34 cellular contexts compared by ENCODE assay signal in the genomic region with DNA sequence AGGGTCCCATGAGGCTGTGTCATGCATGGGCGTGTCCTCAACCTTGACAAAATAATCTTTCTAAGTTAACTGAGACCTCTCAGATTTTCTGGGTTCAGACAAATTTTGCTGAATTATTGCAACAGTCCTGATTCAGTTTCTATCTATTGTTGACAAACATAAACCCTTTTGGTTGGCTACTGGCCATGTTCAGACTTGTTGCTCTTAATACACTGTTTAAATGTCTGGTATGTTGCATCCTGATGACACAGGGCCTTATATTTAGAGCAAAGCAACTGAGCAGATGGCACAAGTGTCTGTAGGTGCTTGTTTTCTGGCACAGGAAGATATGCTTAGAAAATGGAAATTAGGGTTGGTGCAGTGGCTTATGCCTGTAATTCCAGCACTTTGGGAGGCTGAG.
"Had no signal": no experiment of that assay in that cellular context is flagged by ENCODE, and none has a peak within 500 bp of the region (broad histone marks: within the 10 kb centered on the region; RNA-seq: fewer than 3 reads in every experiment).

No MANE protein-coding gene starts in this region.

- H3K4me3 ChIP-seq: adrenal gland, body of pancreas, cardiac muscle cell, colonic mucosa, esophagus muscularis mucosa, gastroesophageal sphincter had no signal

- H3K9me3 Mint-ChIP-seq: activated B cell treated with CpG ODN at 0.5 μM for 24 hours; activated CD8-positive, alpha-beta T cell treated with anti-CD3 and anti-CD28 coated beads for 36 hours; activated naive CD4-positive, alpha-beta T cell treated with anti-CD3 and anti-CD28 coated beads for 36 hours; activated naive CD4-positive, alpha-beta T cell treated with anti-CD3 and anti-CD28 coated beads, Interleukin-2, amount 50 U/mL, for 24 hours; activated naive CD8-positive, alpha-beta T cell treated with anti-CD3 and anti-CD28 coated beads for 36 hours; activated naive CD8-positive, alpha-beta T cell treated with anti-CD3 and anti-CD28 coated beads, Interleukin-2, amount 50 U/mL, for 24 hours; activated T-cell treated with anti-CD3 and anti-CD28 coated beads, Interleukin-2, amount 50 U/mL, for 4 hours; activated T-helper 17 cell treated with anti-CD3 and anti-CD28 coated beads, Interleukin-2, amount 50 U/mL, for 72 hours; T-cell; T-helper 1 cell treated with Interleukin-12 subunit alpha and Interleukin-12 subunit beta and Interleukin-4 antibody, amounts not matched to agents 30 μg/mL and 1 μg/mL, for 36 hours; T-helper 2 cell treated with Interferon-gamma antibody and Interleukin-4, amounts not matched to agents 5 μg/mL and 100 μg/mL, for 36 hours had no signal

- H3K4me1 ChIP-seq: adrenal gland, body of pancreas, colonic mucosa, esophagus muscularis mucosa, gastroesophageal sphincter had no signal

- FAIRE-seq: endometrium had no signal

- H3K36me3 Mint-ChIP-seq: activated naive CD4-positive, alpha-beta T cell treated with anti-CD3 and anti-CD28 coated beads, Interleukin-2, amount 50 U/mL, for 24 hours; activated naive CD8-positive, alpha-beta T cell treated with anti-CD3 and anti-CD28 coated beads for 36 hours; T-cell had no signal

- DNase-seq: activated B cell treated with CpG ODN at 0.5 μM for 24 hours; activated CD4-positive, alpha-beta T cell treated with anti-CD3 and anti-CD28 coated beads for 48 hours; activated CD4-positive, alpha-beta T cell treated with anti-CD3 and anti-CD28 coated beads, Interleukin-2, amount 50 U/mL, for 1 hour; activated CD4-positive, alpha-beta T cell treated with anti-CD3 and anti-CD28 coated beads, Interleukin-2, amount 50 U/mL, for 48 hours; activated CD8-positive, alpha-beta memory T cell treated with anti-CD3 and anti-CD28 coated beads for 24 hours; activated CD8-positive, alpha-beta T cell treated with anti-CD3 and anti-CD28 coated beads for 36 hours; activated effector memory CD4-positive, alpha-beta T cell treated with anti-CD3 and anti-CD28 coated beads, Interleukin-2, amount 50 U/mL, for 16 hours; activated naive CD4-positive, alpha-beta T cell treated with anti-CD3 and anti-CD28 coated beads for 36 hours; activated naive CD8-positive, alpha-beta T cell treated with anti-CD3 and anti-CD28 coated beads for 36 hours; activated naive CD8-positive, alpha-beta T cell treated with anti-CD3 and anti-CD28 coated beads, Interleukin-2, amount 50 U/mL, for 24 hours; activated T-cell treated with anti-CD3 and anti-CD28 coated beads, Interleukin-2, amount 50 U/mL, for 4 hours; adrenal gland; amygdala; aorta; body of pancreas; central memory CD4-positive, alpha-beta T cell; cerebellar nuclear complex; colonic mucosa; effector CD8-positive, alpha-beta T cell; erythroblast; foreskin melanocyte; SW 1271; T-cell; T1000; WERI-Rb-1 had no signal

- H3K27me3 ChIP-seq: adrenal gland, body of pancreas, cardiac muscle cell, colonic mucosa, esophagus muscularis mucosa, gastroesophageal sphincter had no signal

- H3K36me3 ChIP-seq: adrenal gland, cardiac muscle cell, colonic mucosa, esophagus muscularis mucosa, gastroesophageal sphincter, WERI-Rb-1 had no signal

- H3K27me3 Mint-ChIP-seq: activated B cell treated with CpG ODN at 0.5 μM for 24 hours; activated CD8-positive, alpha-beta T cell treated with anti-CD3 and anti-CD28 coated beads for 36 hours; activated naive CD4-positive, alpha-beta T cell treated with anti-CD3 and anti-CD28 coated beads, Interleukin-2, amount 50 U/mL, for 24 hours; activated naive CD8-positive, alpha-beta T cell treated with anti-CD3 and anti-CD28 coated beads for 36 hours; activated T-helper 17 cell treated with anti-CD3 and anti-CD28 coated beads, Interleukin-2, amount 50 U/mL, for 72 hours; T-cell had no signal

- H3K9me3 ChIP-seq: adrenal gland, body of pancreas, colonic mucosa, esophagus muscularis mucosa, gastroesophageal sphincter had no signal

- H3K27ac ChIP-seq: adrenal gland, body of pancreas, cardiac muscle cell, colonic mucosa, esophagus muscularis mucosa, gastroesophageal sphincter, WERI-Rb-1 had no signal

- H3K27ac Mint-ChIP-seq: activated B cell treated with CpG ODN at 0.5 μM for 24 hours; activated CD8-positive, alpha-beta T cell treated with anti-CD3 and anti-CD28 coated beads for 36 hours; activated naive CD4-positive, alpha-beta T cell treated with anti-CD3 and anti-CD28 coated beads for 36 hours; activated naive CD4-positive, alpha-beta T cell treated with anti-CD3 and anti-CD28 coated beads, Interleukin-2, amount 50 U/mL, for 24 hours; activated naive CD8-positive, alpha-beta T cell treated with anti-CD3 and anti-CD28 coated beads for 36 hours; activated naive CD8-positive, alpha-beta T cell treated with anti-CD3 and anti-CD28 coated beads, Interleukin-2, amount 50 U/mL, for 24 hours; activated T-helper 17 cell treated with anti-CD3 and anti-CD28 coated beads, Interleukin-2, amount 50 U/mL, for 72 hours; T-cell; T-helper 1 cell treated with Interleukin-12 subunit alpha and Interleukin-12 subunit beta and Interleukin-4 antibody, amounts not matched to agents 30 μg/mL and 1 μg/mL, for 36 hours; T-helper 2 cell treated with Interferon-gamma antibody and Interleukin-4, amounts not matched to agents 5 μg/mL and 100 μg/mL, for 36 hours had no signal

- H3K4me3 Mint-ChIP-seq: activated B cell treated with CpG ODN at 0.5 μM for 24 hours; activated CD8-positive, alpha-beta T cell treated with anti-CD3 and anti-CD28 coated beads for 36 hours; activated naive CD4-positive, alpha-beta T cell treated with anti-CD3 and anti-CD28 coated beads for 36 hours; activated naive CD4-positive, alpha-beta T cell treated with anti-CD3 and anti-CD28 coated beads, Interleukin-2, amount 50 U/mL, for 24 hours; activated naive CD8-positive, alpha-beta T cell treated with anti-CD3 and anti-CD28 coated beads for 36 hours; activated naive CD8-positive, alpha-beta T cell treated with anti-CD3 and anti-CD28 coated beads, Interleukin-2, amount 50 U/mL, for 24 hours; activated T-cell treated with anti-CD3 and anti-CD28 coated beads, Interleukin-2, amount 50 U/mL, for 4 hours; activated T-helper 17 cell treated with anti-CD3 and anti-CD28 coated beads, Interleukin-2, amount 50 U/mL, for 72 hours; T-cell; T-helper 1 cell treated with Interleukin-12 subunit alpha and Interleukin-12 subunit beta and Interleukin-4 antibody, amounts not matched to agents 30 μg/mL and 1 μg/mL, for 36 hours; T-helper 2 cell treated with Interferon-gamma antibody and Interleukin-4, amounts not matched to agents 5 μg/mL and 100 μg/mL, for 36 hours had no signal

- H3K4me1 Mint-ChIP-seq: activated B cell treated with CpG ODN at 0.5 μM for 24 hours; activated naive CD4-positive, alpha-beta T cell treated with anti-CD3 and anti-CD28 coated beads, Interleukin-2, amount 50 U/mL, for 24 hours; activated naive CD8-positive, alpha-beta T cell treated with anti-CD3 and anti-CD28 coated beads, Interleukin-2, amount 50 U/mL, for 24 hours; activated T-helper 17 cell treated with anti-CD3 and anti-CD28 coated beads, Interleukin-2, amount 50 U/mL, for 72 hours; T-cell had no signal

- ATAC-seq: activated CD4-positive, CD25-positive, alpha-beta regulatory T cell treated with anti-CD3 and anti-CD28 coated beads, Interleukin-2, amount 50 U/mL, for 24 hours; activated CD8-positive, alpha-beta T cell treated with anti-CD3 and anti-CD28 coated beads for 36 hours; activated naive CD8-positive, alpha-beta T cell treated with anti-CD3 and anti-CD28 coated beads, Interleukin-2, amount 50 U/mL, for 24 hours; activated T-cell treated with anti-CD3 and anti-CD28 coated beads, Interleukin-2, amount 50 U/mL, for 4 hours; activated T-helper 17 cell treated with anti-CD3 and anti-CD28 coated beads, Interleukin-2, amount 50 U/mL, for 72 hours; body of pancreas; gastroesophageal sphincter; T-cell had no signal
